2 cellular contexts compared by ENCODE assay signal in genomic region chr21:46170436-46171193, GRCh38. TPM values are rescaled to one million over a fixed set of nuclear protein-coding genes. Genes with fewer than 3 reads are reported as not detected.
"Had no signal": no experiment of that assay in that cellular context is flagged by ENCODE, and none has a peak within 500 bp of the region (broad histone marks: within the 10 kb centered on the region; RNA-seq: fewer than 3 reads in every experiment).

No MANE protein-coding gene starts in this region.

RNA-seq across cellular contexts. Expression of gene FTCD, which starts 15.2 kb away (rescaled TPM):
- total RNA-seq: esophagus squamous epithelium, SJCRH30 had no signal
